ENCODE assay signal across 29 cellular contexts in genomic region chr3:146200461-146201220, GRCh38. TPM values are rescaled to one million over a fixed set of nuclear protein-coding genes. Genes with fewer than 3 reads are reported as not detected.
"Had no signal": no experiment of that assay in that cellular context is flagged by ENCODE, and none has a peak within 500 bp of the region (broad histone marks: within the 10 kb centered on the region; RNA-seq: fewer than 3 reads in every experiment).

No MANE protein-coding gene starts in this region.

- H3K4me2 ChIP-seq: KMS-11, SK-N-SH had no signal

- H3K36me3 ChIP-seq: SJCRH30 had no signal

- H3K27ac ChIP-seq: KMS-11, RWPE1, SJCRH30, VCaP had no signal

- DNase-seq: activated CD4-positive, alpha-beta memory T cell treated with anti-CD3 and anti-CD28 coated beads, Interleukin-2, amount 10 ng/mL, durations not matched to agents 7 days and 5 days; activated CD4-positive, alpha-beta T cell treated with anti-CD3 and anti-CD28 coated beads, Interleukin-2, amount 50 U/mL, for 1 hour; activated CD4-positive, CD25-positive, alpha-beta regulatory T cell; activated gamma-delta T cell treated with Interleukin-2 at 50 U/mL for 16 hours; activated naive CD4-positive, alpha-beta T cell treated with anti-CD3 and anti-CD28 coated beads, Interleukin-2, amount 50 U/mL, for 16 hours; activated naive CD8-positive, alpha-beta T cell treated with anti-CD3 and anti-CD28 coated beads, Interleukin-2, amount 10 ng/mL, durations not matched to agents 7 days and 5 days; activated T-cell treated with anti-CD3 and anti-CD28 coated beads for 4 hours; activated T-cell treated with anti-CD3 and anti-CD28 coated beads, Interleukin-2, amount 50 U/mL, for 48 hours; aorta; MV-4-11; NCI-H1092 treated with DMSO at 0.1 percent for 48 hours; NCI-H1417 treated with DMSO at 0.1 percent for 48 hours; NCI-H1694; NCI-H2029 treated with DMSO at 0.1 percent for 48 hours; NCI-H345; NCI-H510A treated with DMSO at 0.1 percent for 48 hours; NCI-H69; NK-92 treated with Interleukin-12 subunit alpha and Interleukin-12 subunit beta, amount 100 ng/mL, for 24 hours; Right ventricle myocardium superior; SJCRH30; SK-N-SH; T-helper 1 cell had no signal

- H3K9ac ChIP-seq: KMS-11, SK-N-SH had no signal

- H3K27me3 ChIP-seq: SJCRH30 had no signal

- H3K9me3 ChIP-seq: SJCRH30, SK-N-SH had no signal

- H3K4me1 ChIP-seq: SJCRH30 had no signal

- ATAC-seq: Panc1 had no signal

- H3K4me3 ChIP-seq: SJCRH30 had no signal

RNA-seq across cellular contexts. Expression of gene PLSCR4, which starts 50.3 kb away (rescaled TPM):
- total RNA-seq: activated CD8-positive, alpha-beta memory T cell treated with anti-CD3 and anti-CD28 coated beads for 36 hours; activated naive CD8-positive, alpha-beta T cell treated with anti-CD3 and anti-CD28 coated beads, Interleukin-2, amount 10 ng/mL, durations not matched to agents 7 days and 5 days; activated T-helper 2 cell treated with anti-CD3 and anti-CD28 coated beads, Interferon-gamma antibody, Interleukin-2, Interleukin-4, amounts not matched to agents 10 μg/mL and 5 μg/mL and 100 μg/mL, durations not matched to agents 14 hours and 24 hours and 36 hours; T-helper 2 cell treated with Interferon-gamma antibody and Interleukin-4, amounts not matched to agents 100 ng/mL and 5 ng/mL, for 36 hours had no signal
